In the genomic region with DNA sequence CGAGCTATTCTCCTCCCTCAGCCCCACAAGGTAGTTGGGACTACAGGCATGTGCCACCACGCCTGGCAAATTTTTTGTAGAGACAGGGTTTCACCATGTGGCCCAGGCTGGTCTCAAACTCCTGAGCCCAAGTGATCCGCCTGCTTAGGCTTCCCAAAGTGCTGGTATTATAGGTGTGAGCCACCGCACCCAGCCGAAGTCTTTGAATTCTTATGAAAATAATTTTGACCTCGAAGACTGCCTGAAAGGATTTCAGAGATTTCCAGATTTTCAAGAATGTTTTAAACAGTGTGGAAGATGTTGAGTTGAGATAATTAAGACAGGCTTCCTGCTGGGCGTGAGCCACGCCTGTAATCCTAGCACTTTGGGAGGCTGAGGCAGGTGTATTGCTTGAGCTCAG, we compare ENCODE assay signal across 19 cellular contexts. TPM values are rescaled to one million over a fixed set of nuclear protein-coding genes. Genes with fewer than 3 reads are reported as not detected.
A peak's percentile ranks its signal among the peaks of the same experiment; 100 is the strongest.
DNase-seq lines count a peak whose midpoint lies in the region; ATAC-seq, FAIRE-seq and TF ChIP-seq lines count a peak whose summit lies in the region.
"Had no signal": no experiment of that assay in that cellular context is flagged by ENCODE, and none has a peak within 500 bp of the region (broad histone marks: within the 10 kb centered on the region; RNA-seq: fewer than 3 reads in every experiment).

No MANE protein-coding gene starts in this region.

- H3K9me3 Mint-ChIP-seq in activated CD8-positive, alpha-beta T cell treated with anti-CD3 and anti-CD28 coated beads for 36 hours: no peaks in the 10 kb centered on the region
- H3K9me3 Mint-ChIP-seq in activated CD8-positive, alpha-beta T cell treated with anti-CD3 and anti-CD28 coated beads, Interleukin-2, amount 10 ng/mL, durations not matched to agents 7 days and 5 days (ENCODE audit: insufficient read depth): no peaks in the 10 kb centered on the region
- no peaks in the 10 kb centered on the region for H3K9me3 Mint-ChIP-seq in stimulated activated effector memory CD8-positive, alpha-beta T cell treated with anti-CD3 and anti-CD28 coated beads, Interleukin-12 subunit alpha, Interleukin-12 subunit beta, amount 100 ng/mL, for 72 hours
- no peaks in the 10 kb centered on the region for H3K9me3 Mint-ChIP-seq in mesothelial cell of epicardium
- H3K9me3 Mint-ChIP-seq: CD4-positive, alpha-beta T cell; H9 had no signal

- peak overlapping the region; percentile 30 for H3K27ac ChIP-seq in RWPE1
- H3K27ac ChIP-seq: C4-2B had no signal

- no peak for TF ChIP-seq CTCF in activated CD8-positive, alpha-beta T cell treated with anti-CD3 and anti-CD28 coated beads for 36 hours (IDR thresholded peaks at IDR 0.05)
- TF ChIP-seq CTCF in RWPE1 (conservative IDR thresholded peaks at IDR 0.05; ENCODE audit: low read depth): no peak
- no peak for TF ChIP-seq CTCF in mesothelial cell of epicardium (IDR thresholded peaks at IDR 0.05; ENCODE audit: unreplicated experiment)

- H3K4me3 Mint-ChIP-seq in activated CD8-positive, alpha-beta T cell treated with anti-CD3 and anti-CD28 coated beads for 36 hours: no peak overlapping the region
- H3K4me3 Mint-ChIP-seq in activated CD8-positive, alpha-beta T cell treated with anti-CD3 and anti-CD28 coated beads, Interleukin-2, amount 10 ng/mL, durations not matched to agents 7 days and 5 days: no peak overlapping the region
- no peak overlapping the region for H3K4me3 Mint-ChIP-seq in stimulated activated effector memory CD8-positive, alpha-beta T cell treated with anti-CD3 and anti-CD28 coated beads, Interleukin-12 subunit alpha, Interleukin-12 subunit beta, amount 100 ng/mL, for 72 hours
- H3K4me3 Mint-ChIP-seq in mesothelial cell of epicardium: no peak overlapping the region
- H3K4me3 Mint-ChIP-seq: CD4-positive, alpha-beta T cell; H9 had no signal

- H3K27ac Mint-ChIP-seq in activated CD8-positive, alpha-beta T cell treated with anti-CD3 and anti-CD28 coated beads for 36 hours: peak overlapping the region; percentile 20
- no peak overlapping the region for H3K27ac Mint-ChIP-seq in activated CD8-positive, alpha-beta T cell treated with anti-CD3 and anti-CD28 coated beads, Interleukin-2, amount 10 ng/mL, durations not matched to agents 7 days and 5 days
- peak overlapping the region; percentile 76 for H3K27ac Mint-ChIP-seq in stimulated activated effector memory CD8-positive, alpha-beta T cell treated with anti-CD3 and anti-CD28 coated beads, Interleukin-12 subunit alpha, Interleukin-12 subunit beta, amount 100 ng/mL, for 72 hours
- H3K27ac Mint-ChIP-seq in mesothelial cell of epicardium: no peak overlapping the region
- H3K27ac Mint-ChIP-seq: H9 had no signal

- CTCF ChIA-PET in activated CD8-positive, alpha-beta T cell treated with anti-CD3 and anti-CD28 coated beads for 36 hours (lab: Charles Lee): interaction anchor here (0.8 to 1.5 kb wide), 2 partner anchors 8 to 14 kb away, joined by 3 to 5 read pairs; no protein-coding TSS in a partner anchor
- CTCF ChIA-PET in activated CD8-positive, alpha-beta T cell treated with anti-CD3 and anti-CD28 coated beads, Interleukin-2, amount 10 ng/mL, durations not matched to agents 7 days and 5 days (lab: Charles Lee): no interaction called here
- CTCF ChIA-PET in RWPE1 (lab: Yijun Ruan, JAX): no interaction called here

- no peak for ATAC-seq in activated CD8-positive, alpha-beta T cell treated with anti-CD3 and anti-CD28 coated beads for 36 hours
- ATAC-seq in activated CD8-positive, alpha-beta T cell treated with anti-CD3 and anti-CD28 coated beads, Interleukin-2, amount 10 ng/mL, durations not matched to agents 7 days and 5 days: no peak
- ATAC-seq in stimulated activated effector memory CD8-positive, alpha-beta T cell treated with anti-CD3 and anti-CD28 coated beads, Interleukin-12 subunit alpha, Interleukin-12 subunit beta, amount 100 ng/mL, for 72 hours: no peak

- POLR2A ChIA-PET in activated CD8-positive, alpha-beta T cell treated with anti-CD3 and anti-CD28 coated beads for 36 hours (lab: Charles Lee): interaction anchor here (0.9 to 2.6 kb wide), 2 partner anchors 8 to 9 kb away, joined by 3 to 9 read pairs; no protein-coding TSS in a partner anchor
- POLR2A ChIA-PET in activated CD8-positive, alpha-beta T cell treated with anti-CD3 and anti-CD28 coated beads, Interleukin-2, amount 10 ng/mL, durations not matched to agents 7 days and 5 days (lab: Charles Lee): no interaction called here
- POLR2A ChIA-PET in RWPE1 (lab: Yijun Ruan, JAX; ENCODE audit: low non-redundant PET): no interaction called here

- no peaks in the 10 kb centered on the region for H3K27me3 Mint-ChIP-seq in activated CD8-positive, alpha-beta T cell treated with anti-CD3 and anti-CD28 coated beads for 36 hours
- H3K27me3 Mint-ChIP-seq in activated CD8-positive, alpha-beta T cell treated with anti-CD3 and anti-CD28 coated beads, Interleukin-2, amount 10 ng/mL, durations not matched to agents 7 days and 5 days (ENCODE audit: low read depth): no peaks in the 10 kb centered on the region
- H3K27me3 Mint-ChIP-seq in mesothelial cell of epicardium (ENCODE audit: low read depth): no peaks in the 10 kb centered on the region
- H3K27me3 Mint-ChIP-seq: CD4-positive, alpha-beta T cell had no signal

- FAIRE-seq in HTR-8/SVneo (lab: Jason Lieb, UNC): peak; percentile 54
- FAIRE-seq: A204.1, D721Med, G401.6, GM12891, GM19239, H1 had no signal

- no peak for DNase-seq in activated CD8-positive, alpha-beta T cell treated with anti-CD3 and anti-CD28 coated beads for 36 hours
- no peak for DNase-seq in activated CD8-positive, alpha-beta T cell treated with anti-CD3 and anti-CD28 coated beads, Interleukin-2, amount 10 ng/mL, durations not matched to agents 7 days and 5 days
- no peak for DNase-seq in HTR-8/SVneo (ENCODE audit: insufficient read length, low spot score)
- no peak for DNase-seq in RWPE1 (ENCODE audit: low spot score)
- DNase-seq in stimulated activated effector memory CD8-positive, alpha-beta T cell treated with anti-CD3 and anti-CD28 coated beads, Interleukin-12 subunit alpha, Interleukin-12 subunit beta, amount 100 ng/mL, for 72 hours (ENCODE audit: low spot score in 2 of 2): no peak
- DNase-seq in mesothelial cell of epicardium (ENCODE audit: low spot score in 2 of 2, unreplicated experiment in 2 of 2): no peak
- no peak for DNase-seq in activated CD8-positive, alpha-beta memory T cell treated with anti-CD3 and anti-CD28 coated beads, Interleukin-2, amount 50 U/mL, for 4 hours
- DNase-seq: ACHN; AML-193; Caco-2; CD4-positive, alpha-beta T cell; H9 had no signal

- peaks cover 50% of the 10 kb centered on the region for H3K36me3 Mint-ChIP-seq in activated CD8-positive, alpha-beta T cell treated with anti-CD3 and anti-CD28 coated beads for 36 hours (ENCODE audit: low read depth)
- peaks cover 55% of the 10 kb centered on the region for H3K36me3 Mint-ChIP-seq in activated CD8-positive, alpha-beta T cell treated with anti-CD3 and anti-CD28 coated beads, Interleukin-2, amount 10 ng/mL, durations not matched to agents 7 days and 5 days (ENCODE audit: low read depth)
- peaks cover 96% of the 10 kb centered on the region for H3K36me3 Mint-ChIP-seq in stimulated activated effector memory CD8-positive, alpha-beta T cell treated with anti-CD3 and anti-CD28 coated beads, Interleukin-12 subunit alpha, Interleukin-12 subunit beta, amount 100 ng/mL, for 72 hours
- peaks cover 16% of the 10 kb centered on the region for H3K36me3 Mint-ChIP-seq in mesothelial cell of epicardium

- intact Hi-C loops in activated CD8-positive, alpha-beta T cell treated with anti-CD3 and anti-CD28 coated beads for 36 hours (cut with micrococcal nuclease): loop anchor here (5.0 kb wide), 1 partner anchor 33 kb away; no protein-coding TSS in a partner anchor

- H3K4me1 Mint-ChIP-seq in activated CD8-positive, alpha-beta T cell treated with anti-CD3 and anti-CD28 coated beads for 36 hours (ENCODE audit: low read depth): peaks cover 35% of the 10 kb centered on the region
- peaks cover 36% of the 10 kb centered on the region for H3K4me1 Mint-ChIP-seq in activated CD8-positive, alpha-beta T cell treated with anti-CD3 and anti-CD28 coated beads, Interleukin-2, amount 10 ng/mL, durations not matched to agents 7 days and 5 days (ENCODE audit: low read depth)
- peaks cover 37% of the 10 kb centered on the region for H3K4me1 Mint-ChIP-seq in stimulated activated effector memory CD8-positive, alpha-beta T cell treated with anti-CD3 and anti-CD28 coated beads, Interleukin-12 subunit alpha, Interleukin-12 subunit beta, amount 100 ng/mL, for 72 hours
- H3K4me1 Mint-ChIP-seq in mesothelial cell of epicardium: peaks cover 18% of the 10 kb centered on the region

RNA-seq across cellular contexts. Expression of gene PSMA3, which starts 5.0 kb away (rescaled TPM):
- total RNA-seq in activated CD8-positive, alpha-beta T cell treated with anti-CD3 and anti-CD28 coated beads for 36 hours: 100 to 1,000 TPM; 378 to 401 TPM
- 100 to 1,000 TPM; 257 to 275 TPM for total RNA-seq in activated CD8-positive, alpha-beta T cell treated with anti-CD3 and anti-CD28 coated beads, Interleukin-2, amount 10 ng/mL, durations not matched to agents 7 days and 5 days
- 133 to 142 TPM (median 133 TPM) in 3 replicates for total RNA-seq in mesothelial cell of epicardium

RNA-seq across cellular contexts. Expression of gene ARID4A, which starts 48.7 kb away (rescaled TPM):
- 10 to 100 TPM; 22.1 to 22.4 TPM for total RNA-seq in activated CD8-positive, alpha-beta T cell treated with anti-CD3 and anti-CD28 coated beads for 36 hours
- 10 to 100 TPM; 27.0 to 28.0 TPM for total RNA-seq in activated CD8-positive, alpha-beta T cell treated with anti-CD3 and anti-CD28 coated beads, Interleukin-2, amount 10 ng/mL, durations not matched to agents 7 days and 5 days
- 28.1 to 35.5 TPM (median 32.9 TPM) in 3 replicates for total RNA-seq in mesothelial cell of epicardium

RNA-seq across cellular contexts. Expression of gene ACTR10, which starts 49.7 kb away (rescaled TPM):
- 10 to 100 TPM; 30.3 to 36.5 TPM for total RNA-seq in activated CD8-positive, alpha-beta T cell treated with anti-CD3 and anti-CD28 coated beads for 36 hours
- 10 to 100 TPM; 49.5 to 53.4 TPM for total RNA-seq in activated CD8-positive, alpha-beta T cell treated with anti-CD3 and anti-CD28 coated beads, Interleukin-2, amount 10 ng/mL, durations not matched to agents 7 days and 5 days
- total RNA-seq in mesothelial cell of epicardium: 62.2 to 71.5 TPM (median 67.1 TPM) in 3 replicates

Comparison
In these comparisons a context has a peak if more than half of its experiments do, and no peak if none do; other contexts are left out.
1. H3K27ac Mint-ChIP-seq: peak in activated CD8-positive, alpha-beta T cell treated with anti-CD3 and anti-CD28 coated beads for 36 hours (single experiment) and stimulated activated effector memory CD8-positive, alpha-beta T cell treated with anti-CD3 and anti-CD28 coated beads, Interleukin-12 subunit alpha, Interleukin-12 subunit beta, amount 100 ng/mL, for 72 hours (single experiment); none in activated CD8-positive, alpha-beta T cell treated with anti-CD3 and anti-CD28 coated beads, Interleukin-2, amount 10 ng/mL, durations not matched to agents 7 days and 5 days (single experiment) and mesothelial cell of epicardium (single experiment).